In the genomic region with DNA sequence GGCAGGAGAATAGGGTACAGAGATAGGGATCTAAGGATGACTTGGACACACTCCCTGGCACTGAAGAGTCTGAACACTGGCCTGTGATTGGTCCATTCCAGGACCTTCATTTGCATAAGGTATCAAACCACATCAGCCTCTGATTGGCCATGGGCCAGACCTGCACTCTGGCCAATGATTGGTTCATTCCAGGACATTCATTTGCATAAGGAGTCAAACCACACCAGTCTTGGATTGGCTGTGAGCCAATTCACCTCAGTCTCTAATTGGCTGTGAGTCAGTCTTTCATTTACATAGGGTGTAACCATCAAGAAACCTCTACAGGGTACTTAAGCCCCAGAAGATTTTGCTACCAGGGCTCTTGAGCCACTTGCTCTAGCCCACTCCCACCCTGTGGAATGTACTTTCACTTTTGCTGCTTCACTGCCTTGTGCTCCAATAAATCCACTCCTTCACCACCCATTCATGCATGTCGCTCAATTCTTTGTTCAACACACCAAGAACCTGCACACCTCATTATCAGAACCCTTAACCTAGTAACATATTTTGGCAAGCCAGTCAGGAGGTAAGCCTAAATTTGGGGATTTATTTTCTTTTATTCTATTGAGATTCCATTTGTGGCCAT, we compare ENCODE assay signal across 20 cellular contexts. TPM values are rescaled to one million over a fixed set of nuclear protein-coding genes. Genes with fewer than 3 reads are reported as not detected.
A peak's percentile ranks its signal among the peaks of the same experiment; 100 is the strongest.
DNase-seq lines count a peak whose midpoint lies in the region; ATAC-seq and TF ChIP-seq lines count a peak whose summit lies in the region.
"Had no signal": no experiment of that assay in that cellular context is flagged by ENCODE, and none has a peak within 500 bp of the region (broad histone marks: within the 10 kb centered on the region; RNA-seq: fewer than 3 reads in every experiment).

No MANE protein-coding gene starts in this region.

- H3K36me3 Mint-ChIP-seq in natural killer cell treated with Interleukin-12 subunit alpha and Interleukin-12 subunit beta and Interleukin-15 and Interleukin-18, amount 100 ng/mL, for 72 hours, result peaks cover 24% of the 10 kb centered on the region
- peaks cover 7% of the 10 kb centered on the region for H3K36me3 Mint-ChIP-seq in natural killer cell

- DNase-seq in natural killer cell treated with Interleukin-12 subunit alpha and Interleukin-12 subunit beta and Interleukin-15 and Interleukin-18, amount 100 ng/mL, for 72 hours (ENCODE audit: low spot score), result no peak
- DNase-seq in natural killer cell (no peak), NAMALWA (ENCODE audit: low spot score) (peak; percentile 8), epithelial cell of esophagus (ENCODE audit: low read depth) (peak; percentile 8), upper lobe of right lung (no peak), AML-193 (lab: John Stamatoyannopoulos, UW) (no peak), cerebellum (ENCODE audit: low spot score) (no peak)
- DNase-seq: activated CD4-positive, alpha-beta T cell treated with anti-CD3 and anti-CD28 coated beads, Interleukin-2, amount 50 U/mL, for 4 hours; activated T-cell treated with anti-CD3 and anti-CD28 coated beads, Interleukin-2, amount 50 U/mL, for 1 hour; body of pancreas; left ventricle myocardium superior; MG63; NCI-H187; NCI-H524 treated with DMSO at 0.1 percent for 48 hours; ovary; stimulated activated CD4-positive, alpha-beta T cell treated with anti-CD3 and anti-CD28 coated beads, Interleukin-2, amount 100 ng/mL, for 24 hours had no signal

- no peaks in the 10 kb centered on the region for H3K27me3 ChIP-seq in upper lobe of right lung
- H3K27me3 ChIP-seq: body of pancreas, gastroesophageal sphincter, MG63, ovary had no signal

- peaks cover 0 to 4% of the 10 kb centered on the region in 2 donors for H3K4me1 Mint-ChIP-seq in natural killer cell treated with Interleukin-12 subunit alpha and Interleukin-12 subunit beta and Interleukin-15 and Interleukin-18, amount 100 ng/mL, for 72 hours (ENCODE audit: low read depth in 2 of 2)
- peaks cover 0 to 6% of the 10 kb centered on the region in 2 donors for H3K4me1 Mint-ChIP-seq in natural killer cell

- H3K27ac ChIP-seq in upper lobe of right lung, result no peak overlapping the region
- H3K27ac ChIP-seq: body of pancreas, coronary artery, gastroesophageal sphincter, ovary had no signal

- no peak for TF ChIP-seq CTCF in natural killer cell (IDR thresholded peaks at IDR 0.05)
- TF ChIP-seq CTCF in epithelial cell of esophagus (IDR thresholded peaks at IDR 0.05; ENCODE audit: insufficient read depth, low read depth, low read length, missing control alignments), result no peak
- TF ChIP-seq CTCF in upper lobe of right lung (IDR thresholded peaks at IDR 0.05), result no peak

- H3K27ac Mint-ChIP-seq in natural killer cell treated with Interleukin-12 subunit alpha and Interleukin-12 subunit beta and Interleukin-15 and Interleukin-18, amount 100 ng/mL, for 72 hours, result peak overlapping the region in 1 of 2 donors; percentile 64
- H3K27ac Mint-ChIP-seq in natural killer cell, result peak overlapping the region in 1 of 2 donors; percentile 9

- H3K27me3 Mint-ChIP-seq in natural killer cell treated with Interleukin-12 subunit alpha and Interleukin-12 subunit beta and Interleukin-15 and Interleukin-18, amount 100 ng/mL, for 72 hours, result no peaks in the 10 kb centered on the region
- H3K27me3 Mint-ChIP-seq in natural killer cell (ENCODE audit: low read depth in 2 of 2), result no peaks in the 10 kb centered on the region

- H3K4me3 Mint-ChIP-seq in natural killer cell treated with Interleukin-12 subunit alpha and Interleukin-12 subunit beta and Interleukin-15 and Interleukin-18, amount 100 ng/mL, for 72 hours, result no peak overlapping the region
- no peak overlapping the region for H3K4me3 Mint-ChIP-seq in natural killer cell

- intact Hi-C loops in natural killer cell (cut with micrococcal nuclease), result no loop called here
- intact Hi-C loops in upper lobe of right lung (cut with DNase I), result no loop called here

- no peaks in the 10 kb centered on the region for H3K9me3 ChIP-seq in upper lobe of right lung
- H3K9me3 ChIP-seq: body of pancreas, gastroesophageal sphincter, MG63, ovary had no signal

- no peaks in the 10 kb centered on the region for H3K9me3 Mint-ChIP-seq in natural killer cell treated with Interleukin-12 subunit alpha and Interleukin-12 subunit beta and Interleukin-15 and Interleukin-18, amount 100 ng/mL, for 72 hours
- H3K9me3 Mint-ChIP-seq in natural killer cell, result no peaks in the 10 kb centered on the region

- H3K4me1 ChIP-seq in upper lobe of right lung, result no peaks in the 10 kb centered on the region
- H3K4me1 ChIP-seq: body of pancreas, gastroesophageal sphincter had no signal

- peaks cover 8% of the 10 kb centered on the region for H3K36me3 ChIP-seq in upper lobe of right lung
- H3K36me3 ChIP-seq: MG63, ovary had no signal

- H3K4me3 ChIP-seq in epithelial cell of esophagus (ENCODE audit: low read length) (no peak overlapping the region), upper lobe of right lung (no peak overlapping the region)
- H3K4me3 ChIP-seq: body of pancreas, coronary artery, gastroesophageal sphincter, MG63, ovary had no signal

- ATAC-seq in natural killer cell treated with Interleukin-12 subunit alpha and Interleukin-12 subunit beta and Interleukin-15 and Interleukin-18, amount 100 ng/mL, for 72 hours, result peak; percentile 20
- ATAC-seq in natural killer cell (no peak), upper lobe of right lung (peak; percentile 58), GM21423 (IDR thresholded peaks at IDR 0.05; ENCODE audit: unreplicated experiment) (no peak)
- ATAC-seq: body of pancreas, gastroesophageal sphincter, left ventricle myocardium superior had no signal

RNA-seq across cellular contexts. Expression of gene HERC5, which starts 14.2 kb away (rescaled TPM):
- total RNA-seq in natural killer cell treated with Interleukin-12 subunit alpha and Interleukin-12 subunit beta and Interleukin-15 and Interleukin-18, amount 100 ng/mL, for 72 hours, result 1 to 10 TPM; 5.8 to 6.4 TPM
- total RNA-seq in natural killer cell (10 to 100 TPM; 11.0 to 19.4 (median 17.9) TPM), upper lobe of right lung (18.4 TPM), cerebellum (1.00 TPM)
- total RNA-seq: OCI-LY7 had no signal

Comparison
In these comparisons a context has a peak if more than half of its experiments do, and no peak if none do; other contexts are left out.
1. ATAC-seq: peak in natural killer cell treated with Interleukin-12 subunit alpha and Interleukin-12 subunit beta and Interleukin-15 and Interleukin-18, amount 100 ng/mL, for 72 hours (2 of 2) and upper lobe of right lung (single experiment); none in natural killer cell (0 of 3) and GM21423 (single experiment).
2. DNase-seq: peak in NAMALWA (single experiment) and epithelial cell of esophagus (single experiment); none in natural killer cell treated with Interleukin-12 subunit alpha and Interleukin-12 subunit beta and Interleukin-15 and Interleukin-18, amount 100 ng/mL, for 72 hours (single experiment), natural killer cell (single experiment), upper lobe of right lung (single experiment), AML-193 (0 of 2) and cerebellum (single experiment).